ENCODE assay signal across 1 cellular context in genomic region chr7:120996333-120996982, GRCh38.
TF ChIP-seq lines count a peak whose summit lies in the region.

No MANE protein-coding gene starts in this region.

TF ChIP-seq in K562, 482 proteins besides CTCF, POLR2A, EP300 and RAD21 (continued from another document):
- TF ChIP-seq ZNF407 (IDR thresholded peaks at IDR 0.05; ENCODE audit: low read depth) (no peak), MNT (conservative IDR thresholded peaks at IDR 0.05) (0 out of 4 replicates have a peak, but pooled peaks of 1 of the 2 experiments have one; percentile 22), TFAP4 (CRISPR knock-in tag; IDR thresholded peaks at IDR 0.05; ENCODE audit: borderline replicate concordance) (no peak), GABPB2 (CRISPR knock-in tag; conservative IDR thresholded peaks at IDR 0.05) (no peak), TCF7 (IDR thresholded peaks at IDR 0.05; ENCODE audit: borderline replicate concordance) (no peak), CBFA2T2 (conservative IDR thresholded peaks at IDR 0.05) (no peak), RFX7 (CRISPR knock-in tag; IDR thresholded peaks at IDR 0.05) (no peak), E2F6 (IDR thresholded peaks at IDR 0.05; ENCODE audit: borderline replicate concordance in 1 of 2, extremely low read depth in 1 of 2, insufficient read depth in 1 of 2, insufficient read length in 1 of 2, low read depth in 1 of 2, low read length in 1 of 2, poor library complexity in 1 of 2, severe bottlenecking in 1 of 2) (no peak), BDP1 (IDR thresholded peaks at IDR 0.05; ENCODE audit: insufficient read depth, insufficient read length) (no peak), ELF2 (CRISPR knock-in tag; IDR thresholded peaks at IDR 0.05) (peak; percentile 38; the same call in 1 of the 2 replicates), EZH2 (IDR thresholded peaks at IDR 0.05; ENCODE audit: borderline replicate concordance, low read depth, low read length) (no peak), PCBP2 (IDR thresholded peaks at IDR 0.05; ENCODE audit: low read depth, low read length, poor library complexity, severe bottlenecking) (no peak), CXXC5 (CRISPR knock-in tag; IDR thresholded peaks at IDR 0.05) (0 out of 2 replicates have a peak, but pooled peaks have one; percentile 15), FOXJ3 (CRISPR knock-in tag; IDR thresholded peaks at IDR 0.05) (no peak), ZNF75A (CRISPR knock-in tag; IDR thresholded peaks at IDR 0.05) (no peak), E2F3 (CRISPR knock-in tag; IDR thresholded peaks at IDR 0.05) (no peak), BRF2 (IDR thresholded peaks at IDR 0.05; ENCODE audit: borderline replicate concordance, insufficient read depth, insufficient read length) (no peak), MYNN (IDR thresholded peaks at IDR 0.05) (no peak), MYNN (CRISPR knock-in tag; IDR thresholded peaks at IDR 0.05) (no peak), CREB3 (tag; conservative IDR thresholded peaks at IDR 0.05; ENCODE audit: low read depth) (no peak), ZNF707 (CRISPR knock-in tag; conservative IDR thresholded peaks at IDR 0.05) (no peak), BRD4 (IDR thresholded peaks at IDR 0.05) (no peak), NFIC (IDR thresholded peaks at IDR 0.05) (peak; percentile 95), MEF2D (tag; conservative IDR thresholded peaks at IDR 0.05; ENCODE audit: low read depth) (peak; percentile 45; the same call in 1 of the 2 replicates), MAZ (CRISPR knock-in tag; conservative IDR thresholded peaks at IDR 0.05 in 1 of 2, IDR thresholded peaks at IDR 0.05 in 1 of 2) (peak in 1 of 2 experiments; percentile 32; a peak in 2 of 4 replicates), FOXJ2 (tag; IDR thresholded peaks at IDR 0.05) (peak; percentile 68; the same call in 1 of the 2 replicates), GTF2F1 (IDR thresholded peaks at IDR 0.05; ENCODE audit: low read depth, low read length) (no peak), GTF2E2 (tag; IDR thresholded peaks at IDR 0.05) (peak; percentile 60; the same call in 1 of the 2 replicates), ZFP1 (CRISPR knock-in tag; IDR thresholded peaks at IDR 0.05) (no peak)
- TF ChIP-seq, protein P1, sequence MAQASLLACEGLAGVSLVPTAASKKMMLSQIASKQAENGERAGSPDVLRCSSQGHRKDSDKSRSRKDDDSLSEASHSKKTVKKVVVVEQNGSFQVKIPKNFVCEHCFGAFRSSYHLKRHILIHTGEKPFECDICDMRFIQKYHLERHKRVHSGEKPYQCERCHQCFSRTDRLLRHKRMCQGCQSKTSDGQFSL (CRISPR knock-in tag; IDR thresholded peaks at IDR 0.05): no peak
- TF ChIP-seq, protein P1 (tag; IDR thresholded peaks at IDR 0.05): no peak
- TF ChIP-seq, protein P2, sequence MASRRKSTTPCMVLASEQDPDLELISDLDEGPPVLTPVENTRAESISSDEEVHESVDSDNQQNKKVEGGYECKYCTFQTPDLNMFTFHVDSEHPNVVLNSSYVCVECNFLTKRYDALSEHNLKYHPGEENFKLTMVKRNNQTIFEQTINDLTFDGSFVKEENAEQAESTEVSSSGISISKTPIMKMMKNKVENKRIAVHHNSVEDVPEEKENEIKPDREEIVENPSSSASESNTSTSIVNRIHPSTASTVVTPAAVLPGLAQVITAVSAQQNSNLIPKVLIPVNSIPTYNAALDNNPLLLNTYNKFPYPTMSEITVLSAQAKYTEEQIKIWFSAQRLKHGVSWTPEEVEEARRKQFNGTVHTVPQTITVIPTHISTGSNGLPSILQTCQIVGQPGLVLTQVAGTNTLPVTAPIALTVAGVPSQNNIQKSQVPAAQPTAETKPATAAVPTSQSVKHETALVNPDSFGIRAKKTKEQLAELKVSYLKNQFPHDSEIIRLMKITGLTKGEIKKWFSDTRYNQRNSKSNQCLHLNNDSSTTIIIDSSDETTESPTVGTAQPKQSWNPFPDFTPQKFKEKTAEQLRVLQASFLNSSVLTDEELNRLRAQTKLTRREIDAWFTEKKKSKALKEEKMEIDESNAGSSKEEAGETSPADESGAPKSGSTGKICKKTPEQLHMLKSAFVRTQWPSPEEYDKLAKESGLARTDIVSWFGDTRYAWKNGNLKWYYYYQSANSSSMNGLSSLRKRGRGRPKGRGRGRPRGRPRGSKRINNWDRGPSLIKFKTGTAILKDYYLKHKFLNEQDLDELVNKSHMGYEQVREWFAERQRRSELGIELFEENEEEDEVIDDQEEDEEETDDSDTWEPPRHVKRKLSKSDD (conservative IDR thresholded peaks at IDR 0.05; ENCODE audit: low read length): no peak
- TF ChIP-seq, protein P3, sequence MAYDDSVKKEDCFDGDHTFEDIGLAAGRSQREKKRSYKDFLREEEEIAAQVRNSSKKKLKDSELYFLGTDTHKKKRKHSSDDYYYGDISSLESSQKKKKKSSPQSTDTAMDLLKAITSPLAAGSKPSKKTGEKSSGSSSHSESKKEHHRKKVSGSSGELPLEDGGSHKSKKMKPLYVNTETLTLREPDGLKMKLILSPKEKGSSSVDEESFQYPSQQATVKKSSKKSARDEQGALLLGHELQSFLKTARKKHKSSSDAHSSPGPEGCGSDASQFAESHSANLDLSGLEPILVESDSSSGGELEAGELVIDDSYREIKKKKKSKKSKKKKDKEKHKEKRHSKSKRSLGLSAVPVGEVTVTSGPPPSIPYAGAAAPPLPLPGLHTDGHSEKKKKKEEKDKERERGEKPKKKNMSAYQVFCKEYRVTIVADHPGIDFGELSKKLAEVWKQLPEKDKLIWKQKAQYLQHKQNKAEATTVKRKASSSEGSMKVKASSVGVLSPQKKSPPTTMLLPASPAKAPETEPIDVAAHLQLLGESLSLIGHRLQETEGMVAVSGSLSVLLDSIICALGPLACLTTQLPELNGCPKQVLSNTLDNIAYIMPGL (CRISPR knock-in tag; IDR thresholded peaks at IDR 0.05): no peak
- TF ChIP-seq, protein P4, sequence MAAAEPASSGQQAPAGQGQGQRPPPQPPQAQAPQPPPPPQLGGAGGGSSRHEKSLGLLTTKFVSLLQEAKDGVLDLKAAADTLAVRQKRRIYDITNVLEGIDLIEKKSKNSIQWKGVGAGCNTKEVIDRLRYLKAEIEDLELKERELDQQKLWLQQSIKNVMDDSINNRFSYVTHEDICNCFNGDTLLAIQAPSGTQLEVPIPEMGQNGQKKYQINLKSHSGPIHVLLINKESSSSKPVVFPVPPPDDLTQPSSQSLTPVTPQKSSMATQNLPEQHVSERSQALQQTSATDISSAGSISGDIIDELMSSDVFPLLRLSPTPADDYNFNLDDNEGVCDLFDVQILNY (CRISPR knock-in tag; IDR thresholded peaks at IDR 0.05): no peak
